26 cellular contexts compared by ENCODE assay signal in genomic region chr1:212551929-212552328, GRCh38.
"Had no signal": no experiment of that assay in that cellular context is flagged by ENCODE, and none has a peak within 500 bp of the region (broad histone marks: within the 10 kb centered on the region; RNA-seq: fewer than 3 reads in every experiment).

No MANE protein-coding gene starts in this region.

- H3K36me3 ChIP-seq: ascending aorta, breast epithelium, esophagus muscularis mucosa, gastrocnemius medialis, heart left ventricle had no signal

- H3K4me3 ChIP-seq: ascending aorta, breast epithelium, coronary artery, esophagus muscularis mucosa, gastrocnemius medialis, heart left ventricle had no signal

- DNase-seq: activated CD4-positive, alpha-beta T cell treated with anti-CD3 and anti-CD28 coated beads for 36 hours; activated CD4-positive, alpha-beta T cell treated with anti-CD3 and anti-CD28 coated beads, Interleukin-2, amount 10 ng/mL, durations not matched to agents 7 days and 5 days; activated CD4-positive, alpha-beta T cell treated with anti-CD3 and anti-CD28 coated beads, Interleukin-2, amount 50 U/mL, for 48 hours; activated CD4-positive, CD25-positive, alpha-beta regulatory T cell; activated CD4-positive, CD25-positive, alpha-beta regulatory T cell treated with anti-CD3 and anti-CD28 coated beads, Interleukin-2, amount 50 U/mL, for 72 hours; activated CD8-positive, alpha-beta memory T cell treated with anti-CD3 and anti-CD28 coated beads for 24 hours; activated CD8-positive, alpha-beta T cell treated with anti-CD3 and anti-CD28 coated beads for 36 hours; activated effector memory CD4-positive, alpha-beta T cell treated with anti-CD3 and anti-CD28 coated beads, Interleukin-2, amount 50 U/mL, for 16 hours; activated naive CD4-positive, alpha-beta T cell treated with anti-CD3 and anti-CD28 coated beads, Interleukin-2, amount 10 ng/mL, durations not matched to agents 7 days and 5 days; activated naive CD8-positive, alpha-beta T cell treated with anti-CD3 and anti-CD28 coated beads, Interleukin-2, amount 10 ng/mL, durations not matched to agents 7 days and 5 days; activated T-cell treated with anti-CD3 and anti-CD28 coated beads, Interleukin-2, amount 50 U/mL, for 1 hour; activated T-cell treated with anti-CD3 and anti-CD28 coated beads, Interleukin-2, amount 50 U/mL, for 48 hours; dermis blood vessel endothelial cell; effector CD4-positive, alpha-beta T cell; effector memory CD8-positive, alpha-beta T cell; erythroblast; foreskin keratinocyte; gastrocnemius medialis; glutamatergic neuron; heart left ventricle; T-helper 2 cell had no signal

- H3K27ac ChIP-seq: ascending aorta, breast epithelium, coronary artery, esophagus muscularis mucosa, foreskin keratinocyte, gastrocnemius medialis, heart left ventricle had no signal

- H3K9me3 ChIP-seq: ascending aorta, breast epithelium, esophagus muscularis mucosa, gastrocnemius medialis had no signal

- H3K4me1 ChIP-seq: ascending aorta, breast epithelium, esophagus muscularis mucosa, foreskin keratinocyte, gastrocnemius medialis, heart left ventricle had no signal

- ATAC-seq: activated CD4-positive, alpha-beta T cell treated with anti-CD3 and anti-CD28 coated beads for 36 hours; activated CD8-positive, alpha-beta T cell treated with anti-CD3 and anti-CD28 coated beads for 36 hours; activated naive CD4-positive, alpha-beta T cell treated with anti-CD3 and anti-CD28 coated beads, Interleukin-2, amount 50 U/mL, for 72 hours; effector memory CD8-positive, alpha-beta T cell; foreskin keratinocyte; gastrocnemius medialis; heart left ventricle had no signal

- H3K27me3 ChIP-seq: ascending aorta, breast epithelium, esophagus muscularis mucosa, gastrocnemius medialis, heart left ventricle had no signal
